In genomic region chr1:42966688-42967609, GRCh38 we compare ENCODE assay signal across 8 cellular contexts. TPM values are rescaled to one million over a fixed set of nuclear protein-coding genes. Genes with fewer than 3 reads are reported as not detected.
DNase-seq lines count a peak whose midpoint lies in the region; ATAC-seq, FAIRE-seq and TF ChIP-seq lines count a peak whose summit lies in the region.

No MANE protein-coding gene starts in this region.

- 41% methylated on average over 10 of the region's 10 CpGs for WGBS in smooth muscle cell (ENCODE audit: low lambda C conversion rate)

- H2AFZ ChIP-seq in smooth muscle cell (ENCODE audit: low read depth): no peak overlapping the region

- FAIRE-seq in HTR-8/SVneo (lab: Jason Lieb, UNC): peak; percentile 28
- peak; percentile 94 for FAIRE-seq in RCC 7860 (lab: Jason Lieb, UNC)

- H3K9ac ChIP-seq in smooth muscle cell (ENCODE audit: low read depth): peak overlapping the region; percentile 68

- DNase-seq in AG20443 (ENCODE audit: low spot score) (peak; percentile 87), HTR-8/SVneo (ENCODE audit: insufficient read length, low spot score) (peak; percentile 84), RCC 7860 (ENCODE audit: low spot score) (peak; percentile 97), fibroblast of mammary gland (ENCODE audit: low read depth) (peak; percentile 93), smooth muscle cell (lab: John Stamatoyannopoulos, UW; ENCODE audit: unreplicated experiment) (no peak), midbrain (lab: John Stamatoyannopoulos, UW) (no peak), T-helper 1 cell (no peak)

- H4K20me1 ChIP-seq in smooth muscle cell (ENCODE audit: low read depth): no peaks in the 10 kb centered on the region

- H3K4me3 ChIP-seq in fibroblast of mammary gland (ENCODE audit: control insufficient read depth, low read depth, low read length): no peak overlapping the region
- H3K4me3 ChIP-seq in smooth muscle cell: no peak overlapping the region

- peak overlapping the region; percentile 39 for H3K4me2 ChIP-seq in smooth muscle cell

- H3K27me3 ChIP-seq in smooth muscle cell (ENCODE audit: low read depth): no peaks in the 10 kb centered on the region

- H3K36me3 ChIP-seq in smooth muscle cell (ENCODE audit: low read depth): no peaks in the 10 kb centered on the region

- H3K9me3 ChIP-seq in smooth muscle cell (replicated peaks; ENCODE audit: low read depth): no peaks in the 10 kb centered on the region

- H3K27ac ChIP-seq in smooth muscle cell (ENCODE audit: low read depth): peak overlapping the region; percentile 93

- no peak for ATAC-seq in GM21528 (IDR thresholded peaks at IDR 0.05; ENCODE audit: low FRiP score, unreplicated experiment)

- no peaks in the 10 kb centered on the region for H3K79me2 ChIP-seq in smooth muscle cell (ENCODE audit: low read depth)

- H3F3A ChIP-seq in smooth muscle cell (ENCODE audit: low read depth): no peaks in the 10 kb centered on the region

- H3K4me1 ChIP-seq in smooth muscle cell (ENCODE audit: low read depth): peaks cover 16% of the 10 kb centered on the region

- TF ChIP-seq CTCF in fibroblast of mammary gland (conservative IDR thresholded peaks at IDR 0.05; ENCODE audit: control insufficient read depth, insufficient read depth, low read depth, low read length) (no peak), smooth muscle cell (IDR thresholded peaks at IDR 0.05; ENCODE audit: borderline replicate concordance, insufficient read depth, poor library complexity, severe bottlenecking) (no peak)

RNA-seq across cellular contexts. Expression of gene SLC2A1, which starts 8.3 kb away (rescaled TPM):
- total RNA-seq in smooth muscle cell: 749 and 1,091 TPM in 2 replicates
- polyA plus RNA-seq in smooth muscle cell: 275 and 842 TPM in 2 replicates

Comparison
In these comparisons a context has a peak if more than half of its experiments do, and no peak if none do; other contexts are left out.
1. DNase-seq: peak in AG20443 (single experiment), HTR-8/SVneo (single experiment), RCC 7860 (single experiment) and fibroblast of mammary gland (single experiment); none in smooth muscle cell (single experiment), midbrain (single experiment) and T-helper 1 cell (0 of 5).